ENCODE assay signal across 1 cellular context in genomic region chr16:9344508-9344907, GRCh38.
TF ChIP-seq lines count a peak whose summit lies in the region.

No MANE protein-coding gene starts in this region.

TF ChIP-seq in GM23338, 12 proteins besides CTCF, POLR2A, EP300 and RAD21 (continued from another document):
- TF ChIP-seq ETS1 (IDR thresholded peaks at IDR 0.05): no peak
TF ChIP-seq in GM23338: peak in this region for 0.
